ENCODE assay signal across 29 cellular contexts in the genomic region with DNA sequence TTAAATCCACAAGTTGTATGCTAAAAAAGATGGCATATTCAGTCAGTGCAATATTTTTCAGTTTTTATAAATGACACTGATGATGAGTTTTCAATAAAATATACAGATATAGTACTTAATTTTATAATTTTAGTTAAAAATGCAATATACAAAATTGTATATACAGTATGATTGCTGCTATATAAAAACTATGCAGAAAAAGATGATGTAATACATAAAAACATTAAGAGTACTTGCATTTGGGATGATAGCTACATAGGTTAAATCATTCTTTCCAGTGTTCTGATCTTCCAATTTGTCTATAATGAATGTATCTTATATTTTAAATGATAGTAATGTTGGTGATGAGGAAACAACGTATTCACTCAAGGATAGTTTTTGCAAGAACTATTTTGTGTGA.
"Had no signal": no experiment of that assay in that cellular context is flagged by ENCODE, and none has a peak within 500 bp of the region (broad histone marks: within the 10 kb centered on the region; RNA-seq: fewer than 3 reads in every experiment).

No MANE protein-coding gene starts in this region.

- H3K27me3 ChIP-seq: neutrophil, spleen, suprapubic skin, testis, tibial artery, transverse colon, upper lobe of right lung, uterus had no signal

- H3K9ac ChIP-seq: parathyroid adenoma had no signal

- H3K4me3 ChIP-seq: psoas muscle, skin epidermis, smooth muscle cell, spleen, suprapubic skin, testis, tibial artery, transverse colon, upper lobe of right lung, uterus had no signal

- H3K27ac ChIP-seq: neutrophil, parathyroid adenoma, psoas muscle, skin epidermis, spleen, suprapubic skin, testis, tibial artery, transverse colon, upper lobe of right lung, uterus had no signal

- H3K4me1 ChIP-seq: parathyroid adenoma, psoas muscle, suprapubic skin, testis, upper lobe of right lung, uterus had no signal

- H3K4me2 ChIP-seq: smooth muscle cell had no signal

- H3K36me3 ChIP-seq: neutrophil, spleen, suprapubic skin, tibial artery, transverse colon, upper lobe of right lung, uterus had no signal

- H3K9me3 ChIP-seq: neutrophil, psoas muscle, spleen, suprapubic skin, testis, tibial artery, transverse colon, upper lobe of right lung, uterus had no signal

- H3K79me2 ChIP-seq: parathyroid adenoma had no signal

- DNase-seq: naive thymus-derived CD8-positive, alpha-beta T cell; nephron progenitor cell; nucleus accumbens; posterior cingulate gyrus; psoas muscle; right cardiac atrium; spleen; stimulated activated CD4-positive, alpha-beta T cell treated with anti-CD3 and anti-CD28 coated beads, Interleukin-12 subunit alpha, Interleukin-12 subunit beta, amount 100 ng/mL, for 4 hours; stimulated activated CD4-positive, alpha-beta T cell treated with anti-CD3 and anti-CD28 coated beads, Interleukin-1b, Interleukin-23, amount 100 ng/mL, for 48 hours; stimulated activated CD4-positive, alpha-beta T cell treated with anti-CD3 and anti-CD28 coated beads, Interleukin-4, amount 100 ng/mL, for 1 hour; stimulated activated CD4-positive, alpha-beta T cell treated with anti-CD3 and anti-CD28 coated beads, Interleukin-4, amount 100 ng/mL, for 4 hours; stimulated activated CD8-positive, alpha-beta memory T cell treated with anti-CD3 and anti-CD28 coated beads, Interleukin-4, amount 100 ng/mL, for 48 hours; stimulated activated naive CD4-positive, alpha-beta T cell; stimulated activated naive CD8-positive, alpha-beta T cell treated with anti-CD3 and anti-CD28 coated beads, Interleukin-15, amount 100 ng/mL, for 72 hours; stimulated activated naive CD8-positive, alpha-beta T cell treated with anti-CD3 and anti-CD28 coated beads, Interleukin-15, Interleukin-2, amounts not matched to agents 100 U/mL and 50 U/mL, for 24 hours; substantia nigra; testis; tibial artery; transverse colon; upper lobe of right lung; uterus had no signal

- H2AFZ ChIP-seq: parathyroid adenoma had no signal

- ATAC-seq: naive thymus-derived CD8-positive, alpha-beta T cell; natural killer cell treated with Interleukin-12 subunit alpha and Interleukin-12 subunit beta and Interleukin-15 and Interleukin-18, amount 100 ng/mL, for 72 hours; psoas muscle; right cardiac atrium; sciatic nerve; stimulated activated memory B cell treated with anti-CD40 and anti-IgM and Interleukin-4, amounts not matched to agents 10 μg/mL and 1 μg/mL and 100 μg/mL, for 72 hours; stimulated activated naive CD8-positive, alpha-beta T cell treated with anti-CD3 and anti-CD28 coated beads, Interleukin-15, amount 100 ng/mL, for 72 hours; stimulated activated naive CD8-positive, alpha-beta T cell treated with anti-CD3 and anti-CD28 coated beads, Interleukin-15, Interleukin-2, amounts not matched to agents 100 U/mL and 50 U/mL, for 24 hours; upper lobe of right lung had no signal
